Comparison of ENCODE assay signal across 13 cellular contexts in the genomic region with DNA sequence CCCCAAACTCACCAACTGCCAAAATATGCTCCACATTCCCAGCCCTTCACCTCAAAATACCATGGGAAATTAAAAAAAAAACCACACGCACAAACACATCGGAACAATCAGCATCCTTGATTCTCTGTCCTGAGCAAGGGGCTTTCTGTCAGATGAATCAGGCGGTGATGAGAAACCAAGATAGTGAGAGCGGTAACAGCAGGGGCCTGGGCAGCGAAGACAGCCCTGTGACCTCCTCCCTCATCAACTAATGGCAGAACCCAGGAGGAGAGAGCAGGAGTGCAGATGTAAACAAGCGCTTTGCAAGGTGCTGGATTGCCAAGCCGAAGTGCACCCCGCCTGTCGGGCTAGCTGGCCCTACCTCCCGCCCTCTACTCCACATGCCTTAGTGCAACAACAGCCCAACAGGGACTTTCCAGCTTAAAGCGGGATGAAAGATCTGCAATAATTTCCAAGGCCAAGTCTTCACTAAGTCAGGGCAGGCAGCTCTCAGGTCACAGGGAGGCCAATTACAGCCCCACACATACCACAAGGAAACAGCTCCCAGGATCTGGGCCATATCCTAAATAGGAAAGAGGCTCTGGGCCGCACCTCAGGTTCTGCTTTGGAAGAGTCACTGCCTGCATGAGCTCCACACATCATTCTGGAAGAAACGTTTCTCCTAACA.
A peak's percentile ranks its signal among the peaks of the same experiment; 100 is the strongest.
DNase-seq lines count a peak whose midpoint lies in the region; ATAC-seq and TF ChIP-seq lines count a peak whose summit lies in the region.
"Had no signal": no experiment of that assay in that cellular context is flagged by ENCODE, and none has a peak within 500 bp of the region (broad histone marks: within the 10 kb centered on the region; RNA-seq: fewer than 3 reads in every experiment).

No MANE protein-coding gene starts in this region.

- H3K27me3 Mint-ChIP-seq in activated CD8-positive, alpha-beta memory T cell treated with anti-CD3 and anti-CD28 coated beads, Interleukin-2, amount 10 ng/mL, durations not matched to agents 7 days and 5 days = no peaks in the 10 kb centered on the region
- no peaks in the 10 kb centered on the region for H3K27me3 Mint-ChIP-seq in MCF 10A (ENCODE audit: insufficient read depth, unreplicated experiment)

- H3K4me3 ChIP-seq in body of pancreas = no peak overlapping the region
- H3K4me3 ChIP-seq: hepatocyte had no signal

- CTCF ChIA-PET in activated CD8-positive, alpha-beta memory T cell treated with anti-CD3 and anti-CD28 coated beads, Interleukin-2, amount 10 ng/mL, durations not matched to agents 7 days and 5 days (lab: Charles Lee) = no interaction called here
- CTCF ChIA-PET in MCF 10A (lab: Yijun Ruan, JAX) = interaction anchor here (0.8 kb wide), 1 partner anchor 231 kb away, joined by 5 read pairs; the partner anchor contains the start of gene PEX26

- H3K27ac Mint-ChIP-seq in activated CD8-positive, alpha-beta memory T cell treated with anti-CD3 and anti-CD28 coated beads, Interleukin-2, amount 10 ng/mL, durations not matched to agents 7 days and 5 days = no peak overlapping the region
- no peak overlapping the region for H3K27ac Mint-ChIP-seq in MCF 10A (ENCODE audit: low read depth, unreplicated experiment)

- peak overlapping the region in 1 of 4 donors; percentile 59 for H3K27ac ChIP-seq in body of pancreas
- H3K27ac ChIP-seq: hepatocyte had no signal

- H3K4me1 ChIP-seq in body of pancreas = no peaks in the 10 kb centered on the region

- intact Hi-C loops in body of pancreas (cut with DNase I) = no loop called here
- intact Hi-C loops in sciatic nerve (cut with DNase I) = no loop called here
- intact Hi-C loops in MCF 10A (cut with micrococcal nuclease) = no loop called here

- no peaks in the 10 kb centered on the region for H3K27me3 ChIP-seq in body of pancreas
- H3K27me3 ChIP-seq: hepatocyte had no signal

- WGBS in body of pancreas, 2 donors = 73 to 79% methylated on average over 10 to 13 of the region's 13 CpGs

- H3K36me3 Mint-ChIP-seq in activated CD8-positive, alpha-beta memory T cell treated with anti-CD3 and anti-CD28 coated beads, Interleukin-2, amount 10 ng/mL, durations not matched to agents 7 days and 5 days = no peaks in the 10 kb centered on the region
- peaks cover 22% of the 10 kb centered on the region for H3K36me3 Mint-ChIP-seq in MCF 10A (ENCODE audit: insufficient read depth, unreplicated experiment)

- H3K4me3 Mint-ChIP-seq in activated CD8-positive, alpha-beta memory T cell treated with anti-CD3 and anti-CD28 coated beads, Interleukin-2, amount 10 ng/mL, durations not matched to agents 7 days and 5 days = no peak overlapping the region
- H3K4me3 Mint-ChIP-seq in MCF 10A (ENCODE audit: unreplicated experiment) = no peak overlapping the region

- TF ChIP-seq POLR2A in body of pancreas (IDR thresholded peaks at IDR 0.05) = no peak

- ATAC-seq in body of pancreas (peak; percentile 53), sciatic nerve (peak; percentile 83), GM18517 (IDR thresholded peaks at IDR 0.05; ENCODE audit: unreplicated experiment) (no peak), HG02623 (IDR thresholded peaks at IDR 0.05; ENCODE audit: unreplicated experiment) (no peak)
- ATAC-seq in activated CD8-positive, alpha-beta memory T cell treated with anti-CD3 and anti-CD28 coated beads, Interleukin-2, amount 10 ng/mL, durations not matched to agents 7 days and 5 days = no peak

- H3K36me3 ChIP-seq in body of pancreas (replicated peaks in 1 of 2; ENCODE audit: insufficient read depth in 1 of 2, low read depth in 2 of 2) = peaks cover 0 to 5% of the 10 kb centered on the region in 2 donors

- H3K9me3 ChIP-seq in body of pancreas = no peaks in the 10 kb centered on the region

- POLR2A ChIA-PET in MCF 10A (lab: Yijun Ruan, JAX) = no interaction called here

- DNase-seq in AG08396 (ENCODE audit: low spot score) (peak; percentile 37), body of pancreas (peak in 1 of 4 donors; percentile 16), islet precursor cell (peak; percentile 66), sciatic nerve (ENCODE audit: low spot score) (no peak), MCF 10A (ENCODE audit: unreplicated experiment) (no peak)
- DNase-seq in activated CD8-positive, alpha-beta memory T cell treated with anti-CD3 and anti-CD28 coated beads, Interleukin-2, amount 10 ng/mL, durations not matched to agents 7 days and 5 days = no peak
- DNase-seq: AML-193, NCI-H524 treated with DMSO at 0.1 percent for 48 hours, SHP77 treated with DMSO at 0.1 percent for 48 hours had no signal

- TF ChIP-seq CTCF in body of pancreas (IDR thresholded peaks at IDR 0.05) (no peak), MCF 10A (IDR thresholded peaks at IDR 0.05; ENCODE audit: unreplicated experiment) (no peak)

- no peaks in the 10 kb centered on the region for H3K9me3 Mint-ChIP-seq in activated CD8-positive, alpha-beta memory T cell treated with anti-CD3 and anti-CD28 coated beads, Interleukin-2, amount 10 ng/mL, durations not matched to agents 7 days and 5 days (ENCODE audit: low read depth)
- no peaks in the 10 kb centered on the region for H3K9me3 Mint-ChIP-seq in MCF 10A (ENCODE audit: unreplicated experiment)
- H3K9me3 Mint-ChIP-seq: nephron had no signal

- H3K4me1 Mint-ChIP-seq in activated CD8-positive, alpha-beta memory T cell treated with anti-CD3 and anti-CD28 coated beads, Interleukin-2, amount 10 ng/mL, durations not matched to agents 7 days and 5 days = peaks cover 12% of the 10 kb centered on the region
- H3K4me1 Mint-ChIP-seq in MCF 10A (ENCODE audit: insufficient read depth, unreplicated experiment) = no peaks in the 10 kb centered on the region

- BruUV-seq in MCF 10A (replicated peaks; lab: Mats Ljungman, UMichigan) = no TSS peak

Comparison
In these comparisons a context has a peak if more than half of its experiments do, and no peak if none do; other contexts are left out.
1. DNase-seq: peak in AG08396 (single experiment) and islet precursor cell (single experiment); none in sciatic nerve (single experiment), activated CD8-positive, alpha-beta memory T cell treated with anti-CD3 and anti-CD28 coated beads, Interleukin-2, amount 10 ng/mL, durations not matched to agents 7 days and 5 days (single experiment) and MCF 10A (single experiment).
2. ATAC-seq: peak in body of pancreas (single experiment) and sciatic nerve (single experiment); none in GM18517 (single experiment), activated CD8-positive, alpha-beta memory T cell treated with anti-CD3 and anti-CD28 coated beads, Interleukin-2, amount 10 ng/mL, durations not matched to agents 7 days and 5 days (single experiment) and HG02623 (single experiment).